14 cellular contexts compared by ENCODE assay signal in the genomic region with DNA sequence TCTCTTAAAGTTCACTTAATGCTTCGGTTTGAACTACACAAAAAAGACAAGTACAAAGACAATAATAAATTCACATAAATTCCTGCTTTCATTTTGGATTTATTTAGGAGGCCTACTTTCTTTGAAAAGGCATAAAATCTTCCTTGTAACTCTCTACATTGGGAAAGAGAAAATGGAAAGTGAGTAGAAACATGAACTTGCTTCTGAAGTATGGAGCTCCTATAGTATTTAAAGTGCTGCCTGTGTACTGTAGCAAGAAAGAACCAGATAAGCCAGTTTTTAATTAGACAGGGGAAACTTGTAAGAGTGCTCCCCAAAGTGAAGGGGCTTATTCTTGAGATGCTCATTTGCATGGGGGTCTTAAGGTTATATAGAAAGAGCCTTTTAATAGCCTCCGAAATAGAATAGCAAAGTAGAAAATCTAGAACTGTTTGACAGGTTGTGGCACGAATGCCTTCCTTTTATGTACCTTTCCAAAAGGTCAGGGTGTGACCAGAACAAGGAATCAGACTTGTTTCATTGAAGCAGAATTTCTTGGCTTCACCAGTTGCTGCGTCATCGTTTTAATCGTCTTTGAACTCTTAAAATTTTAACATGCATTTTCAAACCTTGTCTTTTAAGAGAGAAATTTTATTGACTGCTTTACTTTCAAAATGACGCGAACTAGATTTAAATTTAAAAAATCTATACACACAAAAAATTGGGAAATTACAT.
"Had no signal": no experiment of that assay in that cellular context is flagged by ENCODE, and none has a peak within 500 bp of the region (broad histone marks: within the 10 kb centered on the region; RNA-seq: fewer than 3 reads in every experiment).

No MANE protein-coding gene starts in this region.

- H3K36me3 Mint-ChIP-seq: activated naive CD4-positive, alpha-beta T cell treated with anti-CD3 and anti-CD28 coated beads, Interleukin-2, amount 10 ng/mL, durations not matched to agents 7 days and 5 days had no signal

- H3K27ac ChIP-seq: heart left ventricle, neural progenitor cell, ovary had no signal

- H3K4me2 ChIP-seq: neural progenitor cell had no signal

- H3K27me3 ChIP-seq: heart left ventricle, neural progenitor cell, ovary, transverse colon had no signal

- H3K27me3 Mint-ChIP-seq: activated B cell treated with CpG ODN at 0.5 μM for 24 hours; activated CD4-positive, alpha-beta T cell treated with anti-CD3 and anti-CD28 coated beads, Interleukin-2, amount 10 ng/mL, durations not matched to agents 24 days and 14 days; activated naive CD4-positive, alpha-beta T cell treated with anti-CD3 and anti-CD28 coated beads, Interleukin-2, amount 10 ng/mL, durations not matched to agents 7 days and 5 days; activated T-helper 17 cell treated with anti-CD3 and anti-CD28 coated beads, Interleukin-2, amount 50 U/mL, for 72 hours had no signal

- H2AFZ ChIP-seq: neural progenitor cell had no signal

- H3K4me1 Mint-ChIP-seq: activated B cell treated with CpG ODN at 0.5 μM for 24 hours; activated naive CD4-positive, alpha-beta T cell treated with anti-CD3 and anti-CD28 coated beads, Interleukin-2, amount 10 ng/mL, durations not matched to agents 7 days and 5 days had no signal

- H3K9me3 ChIP-seq: ovary, transverse colon had no signal

- H3K9me3 Mint-ChIP-seq: activated B cell treated with CpG ODN at 0.5 μM for 24 hours; activated CD4-positive, alpha-beta T cell treated with anti-CD3 and anti-CD28 coated beads, Interleukin-2, amount 10 ng/mL, durations not matched to agents 24 days and 14 days; activated naive CD4-positive, alpha-beta T cell treated with anti-CD3 and anti-CD28 coated beads, Interleukin-2, amount 10 ng/mL, durations not matched to agents 7 days and 5 days; activated T-helper 17 cell treated with anti-CD3 and anti-CD28 coated beads, Interleukin-2, amount 50 U/mL, for 72 hours; neural progenitor cell; T-helper 1 cell treated with Interleukin-12 subunit alpha and Interleukin-12 subunit beta and Interleukin-4 antibody, amounts not matched to agents 30 μg/mL and 1 μg/mL, for 36 hours had no signal

- H3K4me3 ChIP-seq: heart left ventricle, neural progenitor cell, ovary, transverse colon had no signal

- FAIRE-seq: frontal cortex had no signal

- H3K36me3 ChIP-seq: heart left ventricle, neural progenitor cell, ovary, transverse colon had no signal

- DNase-seq: activated B cell treated with CpG ODN at 0.5 μM for 24 hours; activated CD4-positive, alpha-beta T cell treated with anti-CD3 and anti-CD28 coated beads, Interleukin-2, amount 10 ng/mL, durations not matched to agents 24 days and 14 days; activated naive CD4-positive, alpha-beta T cell treated with anti-CD3 and anti-CD28 coated beads, Interleukin-2, amount 10 ng/mL, durations not matched to agents 7 days and 5 days; activated T-cell treated with anti-CD3 and anti-CD28 coated beads for 4 hours; cerebellar nuclear complex; heart left ventricle; islet precursor cell; left ventricle myocardium superior; ovary; transverse colon had no signal

- H3K9ac ChIP-seq: neural progenitor cell had no signal

- H3K4me3 Mint-ChIP-seq: activated B cell treated with CpG ODN at 0.5 μM for 24 hours; activated CD4-positive, alpha-beta T cell treated with anti-CD3 and anti-CD28 coated beads, Interleukin-2, amount 10 ng/mL, durations not matched to agents 24 days and 14 days; activated naive CD4-positive, alpha-beta T cell treated with anti-CD3 and anti-CD28 coated beads, Interleukin-2, amount 10 ng/mL, durations not matched to agents 7 days and 5 days; activated T-helper 17 cell treated with anti-CD3 and anti-CD28 coated beads, Interleukin-2, amount 50 U/mL, for 72 hours; neural progenitor cell; T-helper 1 cell treated with Interleukin-12 subunit alpha and Interleukin-12 subunit beta and Interleukin-4 antibody, amounts not matched to agents 30 μg/mL and 1 μg/mL, for 36 hours had no signal

- ATAC-seq: activated T-helper 17 cell treated with anti-CD3 and anti-CD28 coated beads, Interleukin-2, amount 50 U/mL, for 72 hours; heart left ventricle; left ventricle myocardium superior had no signal

- H3K27ac Mint-ChIP-seq: activated B cell treated with CpG ODN at 0.5 μM for 24 hours; activated CD4-positive, alpha-beta T cell treated with anti-CD3 and anti-CD28 coated beads, Interleukin-2, amount 10 ng/mL, durations not matched to agents 24 days and 14 days; activated naive CD4-positive, alpha-beta T cell treated with anti-CD3 and anti-CD28 coated beads, Interleukin-2, amount 10 ng/mL, durations not matched to agents 7 days and 5 days; activated T-helper 17 cell treated with anti-CD3 and anti-CD28 coated beads, Interleukin-2, amount 50 U/mL, for 72 hours; neural progenitor cell; T-helper 1 cell treated with Interleukin-12 subunit alpha and Interleukin-12 subunit beta and Interleukin-4 antibody, amounts not matched to agents 30 μg/mL and 1 μg/mL, for 36 hours had no signal
